In the genomic region with DNA sequence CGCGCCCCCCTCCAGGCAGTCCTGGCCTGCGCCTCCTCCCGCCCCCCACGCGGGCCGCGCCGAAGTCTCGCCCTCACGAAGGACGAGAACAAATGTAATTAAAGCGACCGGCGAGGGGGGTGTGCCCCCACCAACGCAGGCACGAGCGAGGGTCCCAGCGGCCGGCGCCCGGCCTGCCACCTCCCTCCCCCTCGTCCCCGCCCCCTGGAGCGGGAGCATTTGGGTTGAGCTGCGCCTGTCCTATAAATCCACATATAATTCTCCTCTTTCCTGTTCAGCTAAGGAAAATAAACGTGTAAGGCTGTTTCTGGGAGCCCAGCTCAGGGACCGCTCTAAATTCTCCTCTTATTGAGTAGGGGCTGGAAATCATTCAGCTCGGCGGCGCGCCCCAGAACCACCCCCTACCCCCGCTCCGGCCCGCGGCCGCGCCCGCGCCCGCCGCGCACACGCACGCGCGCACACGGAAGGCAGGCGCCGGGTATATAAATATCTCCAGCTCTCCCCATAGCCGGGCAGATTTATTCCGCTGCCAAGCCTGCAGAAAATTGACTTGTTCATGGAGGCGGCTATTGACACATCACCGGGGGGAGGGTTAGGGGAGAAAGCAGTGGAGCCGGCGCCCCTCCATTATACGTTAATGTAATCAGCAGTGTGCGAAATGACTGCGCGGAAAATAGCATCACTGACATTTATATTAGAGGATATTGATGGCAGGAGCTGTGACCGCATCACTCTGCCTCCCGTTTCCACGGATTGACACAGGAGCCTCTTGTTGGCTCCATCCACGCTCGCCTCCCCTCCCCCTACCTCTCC, we compare ENCODE assay signal across 9 cellular contexts.
DNase-seq lines count a peak whose midpoint lies in the region; ATAC-seq and TF ChIP-seq lines count a peak whose summit lies in the region.
"Had no signal": no experiment of that assay in that cellular context is flagged by ENCODE, and none has a peak within 500 bp of the region (broad histone marks: within the 10 kb centered on the region; RNA-seq: fewer than 3 reads in every experiment).

No MANE protein-coding gene starts in this region.

- peaks cover 0 to 40% (median 13%) of the 10 kb centered on the region in 11 experiments; a peak in 11 of 22 replicates for H4K20me1 ChIP-seq in BLaER1 treated with 17β-estradiol and CSF1 and Interleukin-3, amounts not matched to agents 10 nM and 100 nM

- in situ Hi-C loops in astrocyte of the spinal cord (cut with HindIII; ENCODE audit: low sequenced_read_pairs): no loop called here

- intact Hi-C loops in spleen (cut with DNase I; ENCODE audit: low total_unique reads): no loop called here

- no peak for TF ChIP-seq CTCF in LNCaP clone FGC (IDR thresholded peaks at IDR 0.05; ENCODE audit: control insufficient read depth, extremely low read depth, insufficient read depth)
- TF ChIP-seq CTCF in astrocyte of the spinal cord (IDR thresholded peaks at IDR 0.05; ENCODE audit: low read depth, low read length): no peak
- no peak for TF ChIP-seq CTCF in spleen (IDR thresholded peaks at IDR 0.05 in 8 of 11, conservative IDR thresholded peaks at IDR 0.05 in 3 of 11)

- peaks cover 81 to 98% (median 87%) of the 10 kb centered on the region in 11 experiments for H3K27me3 ChIP-seq in BLaER1 treated with 17β-estradiol and CSF1 and Interleukin-3, amounts not matched to agents 10 nM and 100 nM
- peaks cover 95% of the 10 kb centered on the region for H3K27me3 ChIP-seq in iPS-20b (ENCODE audit: insufficient read depth, low read length)
- H3K27me3 ChIP-seq in spleen (replicated peaks in 1 of 7): peaks cover 7 to 100% (median 42%) of the 10 kb centered on the region in 7 donors

- WGBS in spleen, 5 donors: 1 to 3% (median 2%) methylated on average over 39 to 65 of the region's 65 CpGs

- no peaks in the 10 kb centered on the region for H3K36me3 ChIP-seq in BLaER1 treated with 17β-estradiol and CSF1 and Interleukin-3, amounts not matched to agents 10 nM and 100 nM
- H3K36me3 ChIP-seq in iPS-20b (ENCODE audit: insufficient read depth, low read depth, low read length) (no peaks in the 10 kb centered on the region), spleen (no peaks in the 10 kb centered on the region)

- H3K4me1 ChIP-seq in BLaER1 treated with 17β-estradiol and CSF1 and Interleukin-3, amounts not matched to agents 10 nM and 100 nM: peaks cover 6 to 23% (median 9%) of the 10 kb centered on the region in 10 experiments; a peak in 17 of 20 replicates
- H3K4me1 ChIP-seq in iPS-20b (ENCODE audit: insufficient read depth, low read length) (peaks cover 15% of the 10 kb centered on the region; the same call in 1 of the 2 replicates), spleen (peaks cover 9 to 38% (median 25%) of the 10 kb centered on the region in 6 donors)

- H3K9me3 ChIP-seq in BLaER1 treated with 17β-estradiol and CSF1 and Interleukin-3, amounts not matched to agents 10 nM and 100 nM (replicated peaks in 1 of 11): no peaks in the 10 kb centered on the region
- H3K9me3 ChIP-seq in iPS-20b (ENCODE audit: insufficient read depth, low read depth, low read length): no peaks in the 10 kb centered on the region
- no peaks in the 10 kb centered on the region for H3K9me3 ChIP-seq in spleen

- no peak for TF ChIP-seq POLR2A in spleen (IDR thresholded peaks at IDR 0.05)

- H3K4me2 ChIP-seq in BLaER1 treated with 17β-estradiol and CSF1 and Interleukin-3, amounts not matched to agents 10 nM and 100 nM: peak overlapping the region; percentile 86 to 99 (median 95)

- no peak overlapping the region for H3K27ac ChIP-seq in BLaER1 treated with 17β-estradiol and CSF1 and Interleukin-3, amounts not matched to agents 10 nM and 100 nM
- H3K27ac ChIP-seq in iPS-20b (ENCODE audit: low read length) (no peak overlapping the region), spleen (no peak overlapping the region)

- peak overlapping the region; percentile 58 to 74 (median 62) for H3K4me3 ChIP-seq in BLaER1 treated with 17β-estradiol and CSF1 and Interleukin-3, amounts not matched to agents 10 nM and 100 nM
- peak overlapping the region; percentile 45 for H3K4me3 ChIP-seq in LNCaP clone FGC (ENCODE audit: low read depth, low read length)
- H3K4me3 ChIP-seq in astrocyte of the spinal cord (ENCODE audit: low read depth, low read length): peak overlapping the region; percentile 40
- peak overlapping the region; percentile 67 for H3K4me3 ChIP-seq in iPS-20b (ENCODE audit: low read length)
- peak overlapping the region; percentile 31 to 73 (median 44) for H3K4me3 ChIP-seq in spleen
- H3K4me3 ChIP-seq: lung had no signal

- DNase-seq in LNCaP clone FGC (ENCODE audit: low read depth): no peak
- peak; percentile 5 for DNase-seq in astrocyte of the spinal cord (ENCODE audit: low read depth, low spot score)
- DNase-seq in spleen: no peak
- DNase-seq in activated gamma-delta T cell (lab: John Stamatoyannopoulos, UW): no peak
- DNase-seq in activated CD8-positive, alpha-beta memory T cell treated with anti-CD3 and anti-CD28 coated beads for 24 hours: no peak

- H3K9ac ChIP-seq in BLaER1 treated with 17β-estradiol and CSF1 and Interleukin-3, amounts not matched to agents 10 nM and 100 nM: peak overlapping the region in 9 of 11 experiments; percentile 33 to 66 (median 50); a peak in 15 of 22 replicates
- no peak overlapping the region for H3K9ac ChIP-seq in iPS-20b (ENCODE audit: low read depth, low read length)

- ATAC-seq in GM21381 (IDR thresholded peaks at IDR 0.05; ENCODE audit: unreplicated experiment): no peak
